8 cellular contexts compared by ENCODE assay signal in genomic region chr19:18117692-18118378, GRCh38. TPM values are rescaled to one million over a fixed set of nuclear protein-coding genes. Genes with fewer than 3 reads are reported as not detected.
DNase-seq lines count a peak whose midpoint lies in the region; FAIRE-seq lines count a peak whose summit lies in the region.

No MANE protein-coding gene starts in this region.

- peak overlapping the region; percentile 17 for H2BK12ac ChIP-seq in neuronal stem cell (ENCODE audit: low read length)

- H3K4me2 ChIP-seq in neuronal stem cell (ENCODE audit: insufficient read depth, low read length, poor library complexity, severe bottlenecking): peak overlapping the region; percentile 94

- H4K8ac ChIP-seq in neuronal stem cell (ENCODE audit: low read depth, low read length): peak overlapping the region; percentile 86

- H2AFZ ChIP-seq in neuronal stem cell (ENCODE audit: low read length): peak overlapping the region; percentile 97

- peak overlapping the region; percentile 79 for H2BK15ac ChIP-seq in neuronal stem cell (ENCODE audit: low read length)

- no peaks in the 10 kb centered on the region for H3K27me3 ChIP-seq in SJCRH30
- H3K27me3 ChIP-seq in neuronal stem cell (ENCODE audit: control insufficient read depth in 3 of 3, insufficient read depth in 3 of 3, low read depth in 1 of 3, low read length in 3 of 3): no peaks in the 10 kb centered on the region
- H3K27me3 ChIP-seq in stomach smooth muscle (ENCODE audit: control insufficient read depth in 1 of 2, insufficient read depth in 2 of 2, low read length in 2 of 2): no peaks in the 10 kb centered on the region

- peak overlapping the region; percentile 38; the same call in 1 of the 2 replicates for H3K27ac ChIP-seq in SJCRH30
- H3K27ac ChIP-seq in neuronal stem cell (replicated peaks; ENCODE audit: low read length): no peak overlapping the region
- no peak overlapping the region for H3K27ac ChIP-seq in stomach smooth muscle (ENCODE audit: low read length)

- peak overlapping the region; percentile 76 for H3K4me3 ChIP-seq in SJCRH30
- peak overlapping the region; percentile 78 to 87 for H3K4me3 ChIP-seq in neuronal stem cell (ENCODE audit: low read length in 2 of 2)
- peak overlapping the region; percentile 58 to 78 for H3K4me3 ChIP-seq in stomach smooth muscle (ENCODE audit: low read length in 2 of 2)

- H3K4me1 ChIP-seq in SJCRH30: 0 out of 2 replicates have a peak, but pooled peaks cover 5% of the 10 kb centered on the region
- H3K4me1 ChIP-seq in neuronal stem cell (ENCODE audit: control insufficient read depth in 2 of 2, insufficient read depth in 1 of 2, low read depth in 1 of 2, low read length in 2 of 2): peaks cover 12% of the 10 kb centered on the region in 2 donors
- peaks cover 21% of the 10 kb centered on the region for H3K4me1 ChIP-seq in stomach smooth muscle (ENCODE audit: control insufficient read depth, insufficient read depth, low read length)

- peak overlapping the region; percentile 99 for H3K18ac ChIP-seq in neuronal stem cell (ENCODE audit: low read length)

- no peak overlapping the region for H2BK5ac ChIP-seq in neuronal stem cell (ENCODE audit: low read length)

- H3K9me3 ChIP-seq in SJCRH30 (replicated peaks) (no peaks in the 10 kb centered on the region), neuronal stem cell (replicated peaks in 1 of 2; ENCODE audit: control insufficient read depth in 2 of 2, insufficient read depth in 1 of 2, low read depth in 1 of 2, low read length in 2 of 2) (no peaks in the 10 kb centered on the region), stomach smooth muscle (ENCODE audit: control insufficient read depth in 2 of 2, low read length in 2 of 2) (no peaks in the 10 kb centered on the region)

- H3K14ac ChIP-seq in neuronal stem cell (ENCODE audit: low read length): no peak overlapping the region

- no peak overlapping the region for H3K4ac ChIP-seq in neuronal stem cell (ENCODE audit: low read length)

- H4K91ac ChIP-seq in neuronal stem cell (ENCODE audit: low read depth, low read length, poor library complexity): no peak overlapping the region

- peaks cover 4% of the 10 kb centered on the region for H3K79me1 ChIP-seq in neuronal stem cell (ENCODE audit: low read depth, low read length)

- H3K9ac ChIP-seq in neuronal stem cell (ENCODE audit: low read depth, low read length, poor library complexity): peak overlapping the region; percentile 92
- peak overlapping the region; percentile 55 to 67 for H3K9ac ChIP-seq in stomach smooth muscle (ENCODE audit: low read length in 2 of 2)

- H2BK120ac ChIP-seq in neuronal stem cell (ENCODE audit: low read depth, low read length): peak overlapping the region; percentile 16

- no CpG with 5 or more reads among the region's 86 CpGs for WGBS in neuronal stem cell (ENCODE audit: extremely low coverage in 2 of 2, insufficient read length in 2 of 2, insufficient replicate concordance in 1 of 2), 2 donors

- H2AK5ac ChIP-seq in neuronal stem cell (ENCODE audit: low read depth, low read length): peak overlapping the region; percentile 23

- FAIRE-seq in frontal cortex (lab: Jason Lieb, UNC): no peak

- H3K23ac ChIP-seq in neuronal stem cell (ENCODE audit: low read depth, low read length, poor library complexity): peak overlapping the region; percentile 16

- peak; percentile 38 for DNase-seq in DMS79 (lab: John Stamatoyannopoulos, UW)
- peak; percentile 75 for DNase-seq in GOT3 (lab: John Stamatoyannopoulos, UW)
- peak; percentile 93 for DNase-seq in LoVo (ENCODE audit: low spot score)
- peak; percentile 88 to 93 for DNase-seq in SJCRH30
- peak; percentile 92 for DNase-seq in activated gamma-delta T cell treated with anti-CD3 and anti-CD28 coated beads, Interleukin-2, amount 50 U/mL, for 16 hours (ENCODE audit: low read depth)
- peak; percentile 97 to 100 for DNase-seq in frontal cortex (ENCODE audit: low spot score in 2 of 2)
- DNase-seq in neuronal stem cell (ENCODE audit: low spot score): peak; percentile 91

- H3K36me3 ChIP-seq in SJCRH30 (no peaks in the 10 kb centered on the region), neuronal stem cell (replicated peaks in 1 of 2; ENCODE audit: control insufficient read depth in 2 of 2, insufficient read depth in 2 of 2, low read length in 2 of 2) (peaks cover 2 to 7% of the 10 kb centered on the region in 2 donors), stomach smooth muscle (ENCODE audit: control insufficient read depth in 2 of 2, insufficient read depth in 2 of 2, low read length in 2 of 2) (no peaks in the 10 kb centered on the region)

RNA-seq across cellular contexts. Expression of gene MAST3, which starts 20.3 kb away (rescaled TPM):
- 4.3 and 4.5 TPM in 2 replicates for total RNA-seq in SJCRH30 (2014; rRNA removed; shearing (Covaris generic))
- 4.5 TPM for total RNA-seq in frontal cortex
- 3.8 TPM for polyA plus RNA-seq in neuronal stem cell (2013, experiment 1 of 2)
- polyA plus RNA-seq in neuronal stem cell (2013, experiment 2 of 2): 4.1 TPM

RNA-seq across cellular contexts. Expression of gene IL12RB1, which starts 31.1 kb away (rescaled TPM):
- not detected in 2 replicates for total RNA-seq in SJCRH30 (2014; rRNA removed; shearing (Covaris generic))
- total RNA-seq in frontal cortex: 0.41 TPM
- not detected for polyA plus RNA-seq in neuronal stem cell (2013, experiment 1 of 2)
- not detected for polyA plus RNA-seq in neuronal stem cell (2013, experiment 2 of 2)

RNA-seq across cellular contexts. Expression of gene PIK3R2, which starts 35.1 kb away (rescaled TPM):
- total RNA-seq in SJCRH30 (2014; rRNA removed; shearing (Covaris generic)): 35.0 and 39.0 TPM in 2 replicates
- total RNA-seq in frontal cortex: 24.9 TPM
- polyA plus RNA-seq in neuronal stem cell (2013, experiment 1 of 2): 52.3 TPM
- 51.8 TPM for polyA plus RNA-seq in neuronal stem cell (2013, experiment 2 of 2)

RNA-seq across cellular contexts. Expression of gene IFI30, which starts 55.8 kb away (rescaled TPM):
- total RNA-seq in SJCRH30 (2014; rRNA removed; shearing (Covaris generic)): 0.67 and 1.2 TPM in 2 replicates
- total RNA-seq in frontal cortex: 0.41 TPM
- 0.79 TPM for polyA plus RNA-seq in neuronal stem cell (2013, experiment 1 of 2)
- 0.73 TPM for polyA plus RNA-seq in neuronal stem cell (2013, experiment 2 of 2)

Comparison
In these comparisons a context has a peak if more than half of its experiments do, and no peak if none do; other contexts are left out.
1. DNase-seq: peak in every context shown above with its lines; median percentile 98 in frontal cortex; 93 in LoVo; 92 in activated gamma-delta T cell treated with anti-CD3 and anti-CD28 coated beads, Interleukin-2, amount 50 U/mL, for 16 hours; 91 in neuronal stem cell; 90 in SJCRH30; 75 in GOT3; 38 in DMS79.